ENCODE assay signal across 13 cellular contexts in the genomic region with DNA sequence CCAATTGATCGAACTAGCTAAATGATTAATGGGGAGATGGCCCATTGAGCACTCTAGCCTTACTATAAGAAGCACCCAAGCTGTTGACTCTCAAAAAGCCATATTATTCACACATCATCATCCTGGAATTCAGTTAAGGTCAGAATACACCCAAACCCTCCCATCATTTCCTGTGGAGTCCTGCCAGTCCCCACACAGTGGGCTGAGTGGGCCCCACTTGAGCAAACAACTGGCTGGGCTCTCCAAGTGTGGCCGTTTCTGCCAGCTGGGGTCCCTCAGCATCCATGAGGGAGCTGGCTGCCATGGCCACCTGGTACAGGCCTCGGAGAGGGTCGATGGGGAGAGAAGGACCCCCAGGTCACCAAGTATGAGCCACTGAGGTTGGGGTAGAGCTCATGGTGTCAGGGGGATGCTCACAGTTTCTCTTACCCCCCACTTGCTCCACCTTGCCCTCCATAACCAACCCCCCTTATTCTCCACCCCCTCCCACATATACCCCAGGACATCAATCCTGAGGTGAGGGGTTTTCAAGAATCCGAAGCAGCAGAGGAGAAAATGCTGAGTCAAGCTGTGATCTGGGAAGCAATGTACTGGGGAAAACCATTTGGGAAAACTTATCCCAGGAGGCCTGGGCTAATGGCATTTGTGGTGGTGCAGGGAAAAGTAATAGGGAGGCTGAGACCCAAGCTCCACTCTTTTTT.
A peak's percentile ranks its signal among the peaks of the same experiment; 100 is the strongest.
DNase-seq lines count a peak whose midpoint lies in the region; ATAC-seq and TF ChIP-seq lines count a peak whose summit lies in the region.
"Had no signal": no experiment of that assay in that cellular context is flagged by ENCODE, and none has a peak within 500 bp of the region (broad histone marks: within the 10 kb centered on the region; RNA-seq: fewer than 3 reads in every experiment).

No MANE protein-coding gene starts in this region.

- dilution Hi-C loops in mammary epithelial cell (cut with HindIII; ENCODE audit: low sequenced_read_pairs): no loop called here

- BruUV-seq in mammary epithelial cell (replicated peaks; lab: Mats Ljungman, UMichigan): no TSS peak

- peak; percentile 40 for DNase-seq in AG04449 (ENCODE audit: low read depth, low spot score)
- DNase-seq in HT1080 (ENCODE audit: low read depth): peak; percentile 85
- DNase-seq in mammary epithelial cell: no peak
- DNase-seq in lower lobe of right lung: no peak
- no peak for DNase-seq in colonic mucosa
- no peak for DNase-seq in stimulated activated naive CD8-positive, alpha-beta T cell treated with anti-CD3 and anti-CD28 coated beads, Interleukin-15, amount 100 ng/mL, for 72 hours
- DNase-seq in GM13977 (ENCODE audit: low spot score): no peak

- CTCF ChIA-PET in AG04449 (lab: Yijun Ruan, JAX) (interaction anchor here (1.2 to 2.0 kb wide), 5 partner anchors 32 to 107 kb away, joined by 3 to 18 read pairs (median 6); a partner anchor contains a TSS), mammary epithelial cell (lab: Charles Lee; ENCODE audit: low non-redundant PET) (no interaction called here)

- H2AFZ ChIP-seq in mammary epithelial cell (ENCODE audit: low read depth, low read length): no peak overlapping the region
- H2AFZ ChIP-seq: hepatocyte had no signal

- intact Hi-C loops in mammary epithelial cell (cut with micrococcal nuclease): loop anchor here (2.0 kb wide), 1 partner anchor 59 kb away; no protein-coding TSS in a partner anchor
- intact Hi-C loops in lower lobe of right lung (cut with DNase I): no loop called here
- intact Hi-C loops in colonic mucosa (cut with DNase I): no loop called here

- TF ChIP-seq CTCF in AG04449 (IDR thresholded peaks at IDR 0.05; ENCODE audit: insufficient read depth, low read length, missing control alignments) (no peak), mammary epithelial cell (conservative IDR thresholded peaks at IDR 0.05 in 1 of 2, IDR thresholded peaks at IDR 0.05 in 1 of 2; ENCODE audit: extremely low read depth in 1 of 2, insufficient read depth in 1 of 2, low read depth in 1 of 2, low read length in 2 of 2) (no peak), lower lobe of right lung (IDR thresholded peaks at IDR 0.05) (no peak), colonic mucosa (IDR thresholded peaks at IDR 0.05) (no peak), GM13977 (IDR thresholded peaks at IDR 0.05; ENCODE audit: extremely low read depth, insufficient read depth, missing control alignments) (no peak)

- H3K4me3 Mint-ChIP-seq in stimulated activated naive CD8-positive, alpha-beta T cell treated with anti-CD3 and anti-CD28 coated beads, Interleukin-15, amount 100 ng/mL, for 72 hours: no peak overlapping the region

- H3K4me2 ChIP-seq in mammary epithelial cell (ENCODE audit: insufficient read depth, low read depth, low read length): peak overlapping the region; percentile 38
- H3K4me2 ChIP-seq: hepatocyte had no signal

- in situ Hi-C loops in mammary epithelial cell (cut with MboI; ENCODE audit: low sequenced_read_pairs in 2 of 2): no loop called here
- in situ Hi-C loops in GM13977 (cut with MboI; ENCODE audit: low pct_unique_long_range_greater_than_20kb, low sequenced_read_pairs, unreplicated experiment): no loop called here

- 100% methylated on average over 2 of the region's 5 CpGs for WGBS in mammary epithelial cell (ENCODE audit: low coverage, missing lambda C conversion rate)

- peaks cover 56% of the 10 kb centered on the region for H3K4me1 ChIP-seq in mammary epithelial cell (ENCODE audit: insufficient read depth, low read length)
- peaks cover 22% of the 10 kb centered on the region for H3K4me1 ChIP-seq in lower lobe of right lung
- H3K4me1 ChIP-seq in colonic mucosa: no peaks in the 10 kb centered on the region
- H3K4me1 ChIP-seq: Peyer's patch had no signal

- no peaks in the 10 kb centered on the region for H3K9me3 Mint-ChIP-seq in stimulated activated naive CD8-positive, alpha-beta T cell treated with anti-CD3 and anti-CD28 coated beads, Interleukin-15, amount 100 ng/mL, for 72 hours

- H3K9me3 ChIP-seq in mammary epithelial cell (replicated peaks; ENCODE audit: insufficient read depth, low read length): no peaks in the 10 kb centered on the region
- H3K9me3 ChIP-seq in lower lobe of right lung: no peaks in the 10 kb centered on the region
- H3K9me3 ChIP-seq in colonic mucosa: no peaks in the 10 kb centered on the region
- H3K9me3 ChIP-seq: Peyer's patch, tibial nerve had no signal

- H3K27ac Mint-ChIP-seq in stimulated activated naive CD8-positive, alpha-beta T cell treated with anti-CD3 and anti-CD28 coated beads, Interleukin-15, amount 100 ng/mL, for 72 hours: no peak overlapping the region

- H3K9ac ChIP-seq in mammary epithelial cell (ENCODE audit: insufficient read depth, low read length) (no peak overlapping the region), colonic mucosa (ENCODE audit: low read depth in 2 of 2, low read length in 2 of 2) (no peak overlapping the region)

- H3K27me3 ChIP-seq in mammary epithelial cell (ENCODE audit: insufficient read depth, low read length): no peaks in the 10 kb centered on the region
- H3K27me3 ChIP-seq in lower lobe of right lung (ENCODE audit: low read depth): no peaks in the 10 kb centered on the region
- no peaks in the 10 kb centered on the region for H3K27me3 ChIP-seq in colonic mucosa
- H3K27me3 ChIP-seq: hepatocyte, Peyer's patch, tibial nerve had no signal

- H3K4me1 Mint-ChIP-seq in stimulated activated naive CD8-positive, alpha-beta T cell treated with anti-CD3 and anti-CD28 coated beads, Interleukin-15, amount 100 ng/mL, for 72 hours: peaks cover 14% of the 10 kb centered on the region

- H3K36me3 ChIP-seq in mammary epithelial cell (ENCODE audit: insufficient read depth, low read length) (no peaks in the 10 kb centered on the region), lower lobe of right lung (no peaks in the 10 kb centered on the region), colonic mucosa (no peaks in the 10 kb centered on the region)
- H3K36me3 ChIP-seq: Peyer's patch, tibial nerve had no signal

- H3K27me3 Mint-ChIP-seq in stimulated activated naive CD8-positive, alpha-beta T cell treated with anti-CD3 and anti-CD28 coated beads, Interleukin-15, amount 100 ng/mL, for 72 hours: peaks cover 22% of the 10 kb centered on the region

- no peaks in the 10 kb centered on the region for H3K79me2 ChIP-seq in mammary epithelial cell (ENCODE audit: insufficient read depth, low read length)
- H3K79me2 ChIP-seq: hepatocyte had no signal

- no peaks in the 10 kb centered on the region for H4K20me1 ChIP-seq in mammary epithelial cell (ENCODE audit: insufficient read depth, low read length)

- peak in 1 of 2 donors; percentile 19 for ATAC-seq in lower lobe of right lung
- no peak for ATAC-seq in GM21447 (IDR thresholded peaks at IDR 0.05; ENCODE audit: unreplicated experiment)
- no peak for ATAC-seq in stimulated activated naive CD8-positive, alpha-beta T cell treated with anti-CD3 and anti-CD28 coated beads, Interleukin-15, amount 100 ng/mL, for 72 hours

- POLR2A ChIA-PET in AG04449 (lab: Yijun Ruan, JAX): interaction anchor here (0.6 kb wide), 1 partner anchor 134 kb away, joined by 5 read pairs; no protein-coding TSS in a partner anchor

- H3K4me3 ChIP-seq in AG04449 (ENCODE audit: low read depth, low read length): no peak overlapping the region
- no peak overlapping the region for H3K4me3 ChIP-seq in mammary epithelial cell (replicated peaks in 1 of 3; ENCODE audit: insufficient read depth in 1 of 3, low read depth in 2 of 3, low read length in 3 of 3)
- H3K4me3 ChIP-seq in lower lobe of right lung: no peak overlapping the region
- H3K4me3 ChIP-seq in colonic mucosa: no peak overlapping the region
- H3K4me3 ChIP-seq: hepatocyte, Peyer's patch, tibial nerve had no signal

- H3K27ac ChIP-seq in mammary epithelial cell (ENCODE audit: insufficient read depth, low read depth, low read length): no peak overlapping the region
- peak overlapping the region; percentile 49 for H3K27ac ChIP-seq in lower lobe of right lung
- H3K27ac ChIP-seq in colonic mucosa: no peak overlapping the region
- H3K27ac ChIP-seq: C4-2B, hepatocyte, Peyer's patch, tibial nerve, VCaP had no signal

Comparison
In these comparisons a context has a peak if more than half of its experiments do, and no peak if none do; other contexts are left out.
1. DNase-seq: peak in AG04449 (single experiment) and HT1080 (single experiment); none in mammary epithelial cell (single experiment), lower lobe of right lung (single experiment), colonic mucosa (single experiment), stimulated activated naive CD8-positive, alpha-beta T cell treated with anti-CD3 and anti-CD28 coated beads, Interleukin-15, amount 100 ng/mL, for 72 hours (0 of 2) and GM13977 (single experiment).